In genomic region chr14:64474041-64474440, GRCh38 we compare ENCODE assay signal across 1 cellular context.
TF ChIP-seq lines count a peak whose summit lies in the region.

No MANE protein-coding gene starts in this region.

TF ChIP-seq in GM12878, 131 proteins besides CTCF, POLR2A, EP300 and RAD21:
- TF ChIP-seq ZBTB4 (CRISPR knock-in tag; IDR thresholded peaks at IDR 0.05) (no peak), SREBF1 (IDR thresholded peaks at IDR 0.05; ENCODE audit: low read length) (no peak), MTA2 (IDR thresholded peaks at IDR 0.05; ENCODE audit: low read depth) (peak; percentile 66), BMI1 (IDR thresholded peaks at IDR 0.05; ENCODE audit: borderline replicate concordance) (no peak), PBX3 (IDR thresholded peaks at IDR 0.05; ENCODE audit: insufficient replicate concordance, low read depth, low read length) (no peak), STAT1 (conservative IDR thresholded peaks at IDR 0.05) (no peak), MEF2B (IDR thresholded peaks at IDR 0.05; ENCODE audit: partially characterized antibody, poor library complexity, severe bottlenecking) (no peak), ZNF274 (IDR thresholded peaks at IDR 0.05; ENCODE audit: insufficient read depth, insufficient read length) (no peak), E2F4 (IDR thresholded peaks at IDR 0.05; ENCODE audit: low read depth, low read length) (no peak), TCF3 (IDR thresholded peaks at IDR 0.05; ENCODE audit: borderline replicate concordance, insufficient read depth, low read depth, low read length) (no peak), SKIL (IDR thresholded peaks at IDR 0.05; ENCODE audit: low read depth, poor library complexity, severe bottlenecking) (no peak), ATF3 (IDR thresholded peaks at IDR 0.05; ENCODE audit: borderline replicate concordance, extremely low read depth, low read depth, low read length) (no peak), NRF1 (conservative IDR thresholded peaks at IDR 0.05; ENCODE audit: low read depth, low read length) (no peak), RB1 (IDR thresholded peaks at IDR 0.05; ENCODE audit: borderline replicate concordance) (no peak), SPI1 (IDR thresholded peaks at IDR 0.05; ENCODE audit: borderline replicate concordance, insufficient read depth, low read depth, low read length) (no peak), E4F1 (IDR thresholded peaks at IDR 0.05; ENCODE audit: borderline replicate concordance, partially characterized antibody) (no peak), JUNB (IDR thresholded peaks at IDR 0.05) (peak; percentile 68)
